ENCODE assay signal across 19 cellular contexts in the genomic region with DNA sequence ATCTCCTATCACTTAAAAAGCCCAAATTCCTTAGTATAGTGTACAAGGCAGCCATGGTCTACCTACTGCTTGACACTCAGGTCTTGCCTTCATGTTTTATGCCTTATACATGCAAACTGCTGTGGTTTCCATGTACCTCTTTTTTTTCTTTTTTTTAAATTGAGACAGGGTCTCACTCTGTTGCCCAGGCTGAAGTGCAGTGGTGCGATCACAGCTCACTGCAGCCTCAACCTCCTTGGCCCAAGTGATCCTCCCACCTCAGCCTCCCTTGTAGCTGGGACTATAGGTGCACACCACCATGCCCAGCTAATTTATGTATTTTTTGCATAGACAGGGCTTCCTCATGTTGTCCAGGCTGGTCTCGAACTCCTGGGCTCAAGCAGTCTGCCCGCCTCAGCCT. TPM values are rescaled to one million over a fixed set of nuclear protein-coding genes. Genes with fewer than 3 reads are reported as not detected.
DNase-seq lines count a peak whose midpoint lies in the region; ATAC-seq, FAIRE-seq and TF ChIP-seq lines count a peak whose summit lies in the region.
"Had no signal": no experiment of that assay in that cellular context is flagged by ENCODE, and none has a peak within 500 bp of the region (broad histone marks: within the 10 kb centered on the region; RNA-seq: fewer than 3 reads in every experiment).

No MANE protein-coding gene starts in this region.

- H3K4me2 ChIP-seq in K562 (ENCODE audit: insufficient read depth, low read length): no peak overlapping the region
- H3K4me2 ChIP-seq: PC-9 had no signal

- FAIRE-seq in K562 (lab: Jason Lieb, UNC): no peak
- FAIRE-seq: D721Med, GM19239 had no signal

- no peak for TF ChIP-seq RAD21 in K562 (CRISPR knock-in tag; conservative IDR thresholded peaks at IDR 0.05 in 1 of 2, IDR thresholded peaks at IDR 0.05 in 1 of 2)

- no TSS peak for BruUV-seq in K562 (replicated peaks; lab: Mats Ljungman, UMichigan)

- POLR2A ChIA-PET in K562 (lab: Yijun Ruan, JAX): interaction anchor here (0.7 to 1.9 kb wide), 5 partner anchors 8 to 236 kb away, joined by 3 to 8 read pairs (median 4); a partner anchor contains a TSS

- peaks cover 38 to 82% of the 10 kb centered on the region in 2 donors for H3K36me3 Mint-ChIP-seq in activated T-cell treated with anti-CD3 and anti-CD28 coated beads, Interleukin-2, amount 50 U/mL, for 72 hours (ENCODE audit: insufficient read depth in 2 of 2)
- H3K36me3 Mint-ChIP-seq in IgD-negative memory B cell: peaks cover 20% of the 10 kb centered on the region

- H3K9me1 ChIP-seq in K562 (ENCODE audit: control insufficient read depth, insufficient read depth, low read length): no peaks in the 10 kb centered on the region

- H3K27ac Mint-ChIP-seq in activated T-cell treated with anti-CD3 and anti-CD28 coated beads, Interleukin-2, amount 50 U/mL, for 72 hours: peak overlapping the region; percentile 54
- H3K27ac Mint-ChIP-seq in IgD-negative memory B cell: peak overlapping the region in 2 of 3 donors; percentile 49 to 94
- H3K27ac Mint-ChIP-seq in stimulated activated naive CD8-positive, alpha-beta T cell treated with anti-CD3 and anti-CD28 coated beads, Interleukin-15, amount 100 ng/mL, for 72 hours: peak overlapping the region; percentile 48 to 52
- H3K27ac Mint-ChIP-seq: HFFc6 had no signal

- peaks cover 11% of the 10 kb centered on the region for H3K79me2 ChIP-seq in K562 (ENCODE audit: control insufficient read depth, insufficient read depth, low read length)

- no peak for TF ChIP-seq EP300 in K562 (IDR thresholded peaks at IDR 0.05; ENCODE audit: low read length)

- H3K9me3 ChIP-seq in K562 (replicated peaks; ENCODE audit: control insufficient read depth, insufficient read depth, low read depth, low read length): no peaks in the 10 kb centered on the region

- H3K4me1 Mint-ChIP-seq in activated T-cell treated with anti-CD3 and anti-CD28 coated beads, Interleukin-2, amount 50 U/mL, for 72 hours (ENCODE audit: low read depth): peaks cover 72% of the 10 kb centered on the region
- H3K4me1 Mint-ChIP-seq in IgD-negative memory B cell: peaks cover 38 to 53% (median 48%) of the 10 kb centered on the region in 3 donors
- H3K4me1 Mint-ChIP-seq in stimulated activated naive CD8-positive, alpha-beta T cell treated with anti-CD3 and anti-CD28 coated beads, Interleukin-15, amount 100 ng/mL, for 72 hours: peaks cover 68% of the 10 kb centered on the region

- CTCF ChIA-PET in K562 (lab: Yijun Ruan, JAX; ENCODE audit: low intra/inter-chr PET ratio): no interaction called here

- H3K4me1 ChIP-seq in K562 (replicated peaks in 1 of 2; ENCODE audit: control insufficient read depth in 2 of 2, insufficient read depth in 2 of 2, low read length in 2 of 2): peaks cover 0 to 2% of the 10 kb centered on the region in 2 experiments; a peak in 1 of 5 replicates

- no peaks in the 10 kb centered on the region for H3K27me3 ChIP-seq in K562 (ENCODE audit: control insufficient read depth in 2 of 2, insufficient read depth in 2 of 2, low read length in 2 of 2)
- H3K27me3 ChIP-seq in dorsolateral prefrontal cortex: no peaks in the 10 kb centered on the region

- ATAC-seq in activated T-cell treated with anti-CD3 and anti-CD28 coated beads, Interleukin-2, amount 50 U/mL, for 72 hours (replicated peaks in 1 of 2): peak in 1 of 2 donors; percentile 36
- ATAC-seq in K562: no peak; the same call in 1 of the 3 replicates
- no peak for ATAC-seq in stimulated activated naive CD8-positive, alpha-beta T cell treated with anti-CD3 and anti-CD28 coated beads, Interleukin-15, amount 100 ng/mL, for 72 hours

- 98% methylated on average over 3 of the region's 3 CpGs for WGBS in K562 (ENCODE audit: insufficient coverage, low coverage, missing lambda C conversion rate)

- DNase-seq in activated T-cell treated with anti-CD3 and anti-CD28 coated beads, Interleukin-2, amount 50 U/mL, for 72 hours: no peak
- DNase-seq in activated T-cell treated with anti-CD3 and anti-CD28 coated beads for 4 hours (no peak), K562 (ENCODE audit: extremely low read depth in 1 of 4, low spot score in 3 of 4) (no peak), dorsolateral prefrontal cortex (no peak), posterior cingulate gyrus (no peak), NCI-H1417 treated with DMSO at 0.1 percent for 48 hours (lab: John Stamatoyannopoulos, UW) (no peak)
- DNase-seq in stimulated activated naive CD8-positive, alpha-beta T cell treated with anti-CD3 and anti-CD28 coated beads, Interleukin-15, amount 100 ng/mL, for 72 hours: no peak
- DNase-seq: DND-41, GDM1, HFFc6, Karpas-422, NCI-H1105 treated with DMSO at 0.1 percent for 48 hours, NCI-H187 treated with DMSO at 0.1 percent for 48 hours, NCI-H446, PC-9 had no signal

- in situ Hi-C loops in K562 (cut with MboI): no loop called here

- H3K4me3 Mint-ChIP-seq in activated T-cell treated with anti-CD3 and anti-CD28 coated beads, Interleukin-2, amount 50 U/mL, for 72 hours: no peak overlapping the region
- H3K4me3 Mint-ChIP-seq in IgD-negative memory B cell: peak overlapping the region in 1 of 4 donors; percentile 34
- H3K4me3 Mint-ChIP-seq in stimulated activated naive CD8-positive, alpha-beta T cell treated with anti-CD3 and anti-CD28 coated beads, Interleukin-15, amount 100 ng/mL, for 72 hours: no peak overlapping the region
- H3K4me3 Mint-ChIP-seq: HFFc6 had no signal

- H3K27me3 Mint-ChIP-seq in activated T-cell treated with anti-CD3 and anti-CD28 coated beads, Interleukin-2, amount 50 U/mL, for 72 hours (ENCODE audit: low read depth): no peaks in the 10 kb centered on the region
- no peaks in the 10 kb centered on the region for H3K27me3 Mint-ChIP-seq in IgD-negative memory B cell
- H3K27me3 Mint-ChIP-seq in stimulated activated naive CD8-positive, alpha-beta T cell treated with anti-CD3 and anti-CD28 coated beads, Interleukin-15, amount 100 ng/mL, for 72 hours: no peaks in the 10 kb centered on the region

- TF ChIP-seq CTCF in K562 (IDR thresholded peaks at IDR 0.05 in 2 of 3, conservative IDR thresholded peaks at IDR 0.05 in 1 of 3; ENCODE audit: insufficient read depth in 2 of 3, low read depth in 1 of 3, low read length in 3 of 3) (no peak), dorsolateral prefrontal cortex (IDR thresholded peaks at IDR 0.05 in 54 of 56, conservative IDR thresholded peaks at IDR 0.05 in 2 of 56; ENCODE audit: low read depth in 1 of 56, partially characterized antibody in 56 of 56) (no peak)

- H2AFZ ChIP-seq in K562 (ENCODE audit: low read depth, low read length): no peak overlapping the region
- H2AFZ ChIP-seq: PC-9 had no signal

- H4K20me1 ChIP-seq in K562 (replicated peaks; ENCODE audit: control insufficient read depth, insufficient read depth, low read length): no peaks in the 10 kb centered on the region

- H3K9me3 Mint-ChIP-seq in activated T-cell treated with anti-CD3 and anti-CD28 coated beads, Interleukin-2, amount 50 U/mL, for 72 hours: peaks cover 12 to 13% of the 10 kb centered on the region in 2 donors
- peaks cover 2 to 3% (median 3%) of the 10 kb centered on the region in 3 donors for H3K9me3 Mint-ChIP-seq in IgD-negative memory B cell
- peaks cover 27 to 32% of the 10 kb centered on the region in 2 donors for H3K9me3 Mint-ChIP-seq in stimulated activated naive CD8-positive, alpha-beta T cell treated with anti-CD3 and anti-CD28 coated beads, Interleukin-15, amount 100 ng/mL, for 72 hours

- H3K9ac ChIP-seq in K562 (ENCODE audit: insufficient read depth in 1 of 2, low read depth in 2 of 2, low read length in 2 of 2): no peak overlapping the region

- H3K4me3 ChIP-seq in K562 (no peak overlapping the region), dorsolateral prefrontal cortex (no peak overlapping the region)
- H3K4me3 ChIP-seq: PC-9 had no signal

- H3K27ac ChIP-seq in K562 (ENCODE audit: extremely low read depth, low read depth, low read length) (no peak overlapping the region), dorsolateral prefrontal cortex (no peak overlapping the region)
- H3K27ac ChIP-seq: C4-2B, PC-9 had no signal

- peak; percentile 40; the same call in 1 of the 2 replicates for TF ChIP-seq POLR2A in K562 (conservative IDR thresholded peaks at IDR 0.05)

- intact Hi-C loops in K562 (cut with micrococcal nuclease) (no loop called here), dorsolateral prefrontal cortex (cut with DNase I) (loop anchor here in 1 of 2 donors (5.0 kb wide), 1 partner anchor 63 kb away; no protein-coding TSS in a partner anchor), posterior cingulate gyrus (cut with DNase I) (loop anchor here (10.0 kb wide), 1 partner anchor 275 kb away; a partner anchor contains a TSS)

- peaks cover 96% of the 10 kb centered on the region for H3K36me3 ChIP-seq in K562 (ENCODE audit: control insufficient read depth, insufficient read depth, low read length)

TF ChIP-seq in K562, 482 proteins besides CTCF, POLR2A, EP300 and RAD21 (continues in another document):
- TF ChIP-seq TEAD1 (CRISPR knock-in tag; IDR thresholded peaks at IDR 0.05) (0 out of 4 replicates have a peak, but pooled peaks of 1 of the 2 experiments have one; percentile 3), SOX6 (IDR thresholded peaks at IDR 0.05) (no peak), TCF7 (IDR thresholded peaks at IDR 0.05; ENCODE audit: borderline replicate concordance) (no peak), SMAD2 (IDR thresholded peaks at IDR 0.05; ENCODE audit: low read depth, low read length) (no peak), BDP1 (IDR thresholded peaks at IDR 0.05; ENCODE audit: insufficient read depth, insufficient read length) (no peak)

RNA-seq across cellular contexts. Expression of a gene that starts 8.0 kb away (rescaled TPM):
- total RNA-seq in activated T-cell treated with anti-CD3 and anti-CD28 coated beads, Interleukin-2, amount 50 U/mL, for 72 hours: 100 to 1,000 TPM; 137 to 147 TPM
- polyA plus RNA-seq in IgD-negative memory B cell (111 TPM), K562 (2011; rRNA removed) (137 and 150 TPM in 2 replicates), K562 (2014; fragmentation: Illumina TruSeq; extraction: Trizol) (94.8 and 144 TPM in 2 replicates), K562 (2014; fragmentation: Nextera tagmentation; extraction: Ambion mirVana) (10 to 100 TPM; 17.7 to 29.4 TPM), K562 (2014; rRNA removed) (97.0 and 98.6 TPM in 2 replicates)
- total RNA-seq in K562 (2011; cell fraction: chromatin; rRNA removed; ENCODE audit: low replicate concordance): 122 and 219 TPM in 2 replicates
- total RNA-seq in K562 (2011; cell fraction: nucleolus; rRNA removed): 126 and 131 TPM in 2 replicates
- total RNA-seq in K562 (2011; cell fraction: nucleoplasm; rRNA removed): 167 and 170 TPM in 2 replicates
- total RNA-seq in K562 (2014; rRNA removed) (98.4 and 112 TPM in 2 replicates), K562 (2014; rRNA removed; fragmentation: Illumina TruSeq; extraction: Trizol) (96.2 and 124 TPM in 2 replicates), K562 (2015; rRNA removed; fragmentation: Illumina TruSeq; extraction: Trizol) (81.5 and 84.0 TPM in 2 replicates), K562 (2021) (96.0 and 104 TPM in 2 replicates), dorsolateral prefrontal cortex (10 to 100 TPM; 11.7 to 83.5 (median 35.7) TPM)
- polyA plus RNA-seq in K562 (2011; cell fraction: cytosol; rRNA removed): 53.0 and 98.2 TPM in 2 replicates
- 69.4 and 92.8 TPM in 2 replicates for polyA plus RNA-seq in K562 (2011; cell fraction: nucleus; rRNA removed)
- polyA plus RNA-seq in K562 (2012): 72.7 and 169 TPM in 2 replicates
- polyA minus RNA-seq in K562 (2011; rRNA and poly(A)+ RNA removed): 180 and 193 TPM in 2 replicates
- 46.6 and 55.4 TPM in 2 replicates for polyA minus RNA-seq in K562 (2011; cell fraction: cytosol; rRNA and poly(A)+ RNA removed)
- 97.5 and 128 TPM in 2 replicates for polyA minus RNA-seq in K562 (2011; cell fraction: nucleus; rRNA and poly(A)+ RNA removed)
